ENCODE assay signal across 9 cellular contexts in the genomic region with DNA sequence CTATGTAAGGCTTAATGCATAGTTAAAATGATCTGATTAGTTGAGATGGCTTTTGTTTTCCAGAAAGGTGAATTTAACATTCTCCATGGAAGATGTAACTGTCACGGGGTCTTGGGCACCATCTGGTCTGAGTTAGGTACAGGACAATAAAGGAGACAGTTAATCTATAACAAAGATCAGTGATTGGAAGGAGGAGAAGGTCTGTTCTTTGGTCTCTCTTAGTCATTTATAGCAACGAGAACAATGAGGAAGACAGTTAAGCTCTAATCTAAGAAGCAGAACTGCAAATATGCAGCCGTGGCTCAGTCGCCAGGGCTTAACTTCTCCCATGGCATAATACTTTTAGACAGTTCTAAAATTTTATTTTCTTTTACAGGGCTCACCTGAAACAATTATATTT.
"Had no signal": no experiment of that assay in that cellular context is flagged by ENCODE, and none has a peak within 500 bp of the region (broad histone marks: within the 10 kb centered on the region; RNA-seq: fewer than 3 reads in every experiment).

No MANE protein-coding gene starts in this region.

- H3K27ac Mint-ChIP-seq: naive thymus-derived CD8-positive, alpha-beta T cell had no signal

- H3K36me3 ChIP-seq: gastroesophageal sphincter, heart right ventricle, upper lobe of left lung had no signal

- H3K9me3 ChIP-seq: gastroesophageal sphincter, upper lobe of left lung had no signal

- H3K9me3 Mint-ChIP-seq: naive thymus-derived CD8-positive, alpha-beta T cell had no signal

- H3K27me3 ChIP-seq: gastroesophageal sphincter, upper lobe of left lung had no signal

- H3K4me3 Mint-ChIP-seq: naive thymus-derived CD8-positive, alpha-beta T cell had no signal

- H3K36me3 Mint-ChIP-seq: naive thymus-derived CD8-positive, alpha-beta T cell had no signal

- H3K27ac ChIP-seq: heart right ventricle, upper lobe of left lung had no signal

- H3K4me1 ChIP-seq: heart right ventricle, upper lobe of left lung had no signal

- H3K4me3 ChIP-seq: gastroesophageal sphincter, heart right ventricle, upper lobe of left lung had no signal

- H3K4me1 Mint-ChIP-seq: naive thymus-derived CD8-positive, alpha-beta T cell had no signal

- DNase-seq: activated CD4-positive, alpha-beta T cell treated with anti-CD3 and anti-CD28 coated beads, Interleukin-2, amount 50 U/mL, for 48 hours; activated CD4-positive, CD25-positive, alpha-beta regulatory T cell treated with anti-CD3 and anti-CD28 coated beads, Interleukin-2, amount 50 U/mL, for 72 hours; activated naive CD4-positive, alpha-beta T cell treated with anti-CD3 and anti-CD28 coated beads, Interleukin-2, amount 50 U/mL, for 16 hours; heart right ventricle; naive thymus-derived CD8-positive, alpha-beta T cell; stimulated activated naive CD8-positive, alpha-beta T cell treated with anti-CD3 and anti-CD28 coated beads, Interleukin-15, Interleukin-2, amounts not matched to agents 100 U/mL and 50 U/mL, for 24 hours; SW 1271; upper lobe of left lung had no signal
